In the genomic region with DNA sequence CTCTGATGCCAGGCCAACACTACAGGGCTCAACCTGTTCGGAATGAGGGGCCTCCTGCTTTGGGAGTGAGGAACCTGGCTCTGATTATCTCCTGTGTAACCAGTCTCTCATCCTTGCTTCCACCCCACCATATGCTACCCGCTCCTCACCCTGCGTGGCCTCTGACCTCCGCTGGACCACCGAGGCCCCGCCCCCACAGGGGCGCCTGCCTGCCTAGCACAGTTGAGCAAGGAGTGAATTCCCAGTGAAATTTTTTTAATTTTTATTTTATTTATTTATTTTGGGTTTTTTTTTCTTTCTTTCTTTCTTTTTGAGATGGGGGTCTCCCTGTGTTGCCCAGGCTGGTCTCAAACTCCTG, we compare ENCODE assay signal across 10 cellular contexts. TPM values are rescaled to one million over a fixed set of nuclear protein-coding genes. Genes with fewer than 3 reads are reported as not detected.
A peak's percentile ranks its signal among the peaks of the same experiment; 100 is the strongest.
DNase-seq lines count a peak whose midpoint lies in the region; FAIRE-seq and TF ChIP-seq lines count a peak whose summit lies in the region.
"Had no signal": no experiment of that assay in that cellular context is flagged by ENCODE, and none has a peak within 500 bp of the region (broad histone marks: within the 10 kb centered on the region; RNA-seq: fewer than 3 reads in every experiment).

No MANE protein-coding gene starts in this region.

- WGBS in GM23248 (ENCODE audit: low coverage in 1 of 2, low lambda C conversion rate in 2 of 2, missing lambda C conversion rate in 2 of 2), 2 experiments = 74 to 77% methylated on average over 7 of the region's 7 CpGs
- 67 to 97% methylated on average over 1 to 7 of the region's 7 CpGs for WGBS in endodermal cell (ENCODE audit: insufficient coverage in 1 of 2, insufficient read length in 1 of 2), 2 experiments

- in situ Hi-C loops in GM23248 (cut with MboI) = no loop called here

- H3K36me3 Mint-ChIP-seq in endodermal cell (ENCODE audit: low read depth) = peaks cover 7% of the 10 kb centered on the region

- no peak overlapping the region for H2AFZ ChIP-seq in GM23248

- H3K9me3 Mint-ChIP-seq in endodermal cell = no peaks in the 10 kb centered on the region

- peaks cover 33% of the 10 kb centered on the region for H3K4me1 Mint-ChIP-seq in endodermal cell

- H3F3A ChIP-seq in GM23248 (ENCODE audit: insufficient read depth) = peaks cover 9% of the 10 kb centered on the region

- TF ChIP-seq CTCF in RWPE1 (conservative IDR thresholded peaks at IDR 0.05; ENCODE audit: low read depth) = no peak
- no peak for TF ChIP-seq CTCF in endodermal cell (conservative IDR thresholded peaks at IDR 0.05)

- H3K4me1 ChIP-seq in GM23248 (ENCODE audit: insufficient read depth) (peaks cover 29% of the 10 kb centered on the region), endodermal cell (ENCODE audit: control insufficient read depth, insufficient read depth, low read length) (peaks cover 9% of the 10 kb centered on the region), rectal smooth muscle tissue (ENCODE audit: control insufficient read depth, insufficient read depth, low read length) (peaks cover 23% of the 10 kb centered on the region)

- peaks cover 11% of the 10 kb centered on the region; the same call in 1 of the 2 replicates for H4K20me1 ChIP-seq in GM23248 (ENCODE audit: insufficient read depth)

- H3K79me2 ChIP-seq in GM23248 (ENCODE audit: insufficient read depth) = peaks cover 34% of the 10 kb centered on the region

- no peak for FAIRE-seq in GM19239 (lab: Jason Lieb, UNC)

- H3K36me3 ChIP-seq in GM23248 (ENCODE audit: low read depth) (0 out of 2 replicates have a peak, but pooled peaks cover 3% of the 10 kb centered on the region), endodermal cell (ENCODE audit: control insufficient read depth, insufficient read depth, low read length) (peaks cover 10% of the 10 kb centered on the region), rectal smooth muscle tissue (ENCODE audit: control insufficient read depth, insufficient read depth, low read length) (no peaks in the 10 kb centered on the region)

- no peak overlapping the region for H3K27ac ChIP-seq in GM23248
- peak overlapping the region; percentile 93 for H3K27ac ChIP-seq in RWPE1
- no peak overlapping the region for H3K27ac ChIP-seq in endodermal cell (ENCODE audit: low read depth, low read length)
- no peak overlapping the region for H3K27ac ChIP-seq in rectal smooth muscle tissue (ENCODE audit: low read depth, low read length)

- H3K27me3 ChIP-seq in GM23248 (replicated peaks; ENCODE audit: insufficient read depth) (no peaks in the 10 kb centered on the region), endodermal cell (ENCODE audit: control insufficient read depth, insufficient read depth, low read length, poor library complexity, severe bottlenecking) (no peaks in the 10 kb centered on the region), rectal smooth muscle tissue (ENCODE audit: control insufficient read depth, insufficient read depth, low read length) (peaks cover 2% of the 10 kb centered on the region)

- H3K4me2 ChIP-seq in GM23248 (ENCODE audit: unreplicated experiment) = peak overlapping the region; percentile 77

- no peak for DNase-seq in GM23248
- no peak for DNase-seq in RWPE1 (ENCODE audit: low spot score)
- no peak for DNase-seq in endodermal cell
- DNase-seq in COR-L47 (lab: John Stamatoyannopoulos, UW) = no peak
- DNase-seq in medulla oblongata (ENCODE audit: extremely low spot score) = no peak
- DNase-seq in GM19239 (ENCODE audit: insufficient read length, low spot score) = no peak
- DNase-seq in HCEC 1CT = no peak
- DNase-seq: NCI-H1694, Right ventricle myocardium superior had no signal

- no peak overlapping the region for H3K27ac Mint-ChIP-seq in endodermal cell

- H3K4me3 ChIP-seq in GM23248 (no peak overlapping the region; the same call in 1 of the 2 replicates), endodermal cell (ENCODE audit: low read length) (no peak overlapping the region), rectal smooth muscle tissue (ENCODE audit: low read length) (peak overlapping the region; percentile 95)

- H3K27me3 Mint-ChIP-seq in endodermal cell (ENCODE audit: insufficient read depth) = peaks cover 2% of the 10 kb centered on the region

- peak overlapping the region; percentile 79 for H3K4me3 Mint-ChIP-seq in endodermal cell

- peak overlapping the region; percentile 93 for H3K9ac ChIP-seq in GM23248
- H3K9ac ChIP-seq in endodermal cell (ENCODE audit: extremely low read depth, low read length, poor library complexity, severe bottlenecking) = no peak overlapping the region
- H3K9ac ChIP-seq in rectal smooth muscle tissue (ENCODE audit: low read length) = no peak overlapping the region

- no peaks in the 10 kb centered on the region for H3K9me2 ChIP-seq in GM23248 (ENCODE audit: insufficient read depth)

- H3K9me3 ChIP-seq in GM23248 (ENCODE audit: low read depth) (no peaks in the 10 kb centered on the region), endodermal cell (ENCODE audit: control insufficient read depth, low read length) (no peaks in the 10 kb centered on the region)

- POLR2A ChIA-PET in RWPE1 (lab: Yijun Ruan, JAX; ENCODE audit: low non-redundant PET) = no interaction called here

- CTCF ChIA-PET in RWPE1 (lab: Yijun Ruan, JAX) = interaction anchor here (0.5 kb wide), 1 partner anchor 113 kb away, joined by 3 read pairs; no protein-coding TSS in a partner anchor

RNA-seq across cellular contexts. Expression of gene GNB1, which starts 1.9 kb away (rescaled TPM):
- total RNA-seq in GM23248 (2014; rRNA removed; shearing (Covaris generic)) = 87.6 and 97.7 TPM in 2 replicates
- polyA plus RNA-seq in GM23248 (2016; fragmentation: Nextera tagmentation; extraction: Ambion mirVana) = 92.0 and 148 TPM in 2 replicates
- total RNA-seq in endodermal cell = 100 to 1,000 TPM; 369 to 371 TPM
- 346 TPM for polyA plus RNA-seq in endodermal cell (2013, experiment 1 of 2)
- polyA plus RNA-seq in endodermal cell (2013, experiment 2 of 2) = 334 TPM

RNA-seq across cellular contexts. Expression of gene CALML6, which starts 22.3 kb away (rescaled TPM):
- 0.11 and 0.51 TPM in 2 replicates for total RNA-seq in GM23248 (2014; rRNA removed; shearing (Covaris generic))
- polyA plus RNA-seq in GM23248 (2016; fragmentation: Nextera tagmentation; extraction: Ambion mirVana) = not detected in 2 replicates
- total RNA-seq in endodermal cell = 1 to 10 TPM in 1 of 2 donors, under 1 TPM in 1; 0.89 to 1.4 TPM
- polyA plus RNA-seq in endodermal cell (2013, experiment 1 of 2) = 0.32 TPM
- polyA plus RNA-seq in endodermal cell (2013, experiment 2 of 2) = not detected
- total RNA-seq: Right ventricle myocardium superior had no signal

RNA-seq across cellular contexts. Expression of gene TMEM52, which starts 26.3 kb away (rescaled TPM):
- not detected in 2 replicates for total RNA-seq in GM23248 (2014; rRNA removed; shearing (Covaris generic))
- polyA plus RNA-seq in GM23248 (2016; fragmentation: Nextera tagmentation; extraction: Ambion mirVana) = 0.28 and 0.40 TPM in 2 replicates
- total RNA-seq in endodermal cell = 1 to 10 TPM; 6.0 to 6.3 TPM
- polyA plus RNA-seq in endodermal cell (2013, experiment 1 of 2) = 5.5 TPM
- polyA plus RNA-seq in endodermal cell (2013, experiment 2 of 2) = 6.3 TPM
